7 cellular contexts compared by ENCODE assay signal in genomic region chr15:20785151-20785936, GRCh38.
DNase-seq lines count a peak whose midpoint lies in the region; ATAC-seq and TF ChIP-seq lines count a peak whose summit lies in the region.
"Not testable (repeated sequence)": the region's sequence is repeated elsewhere in the genome, so short reads cannot be mapped to it uniquely, and the experiment has no call there.

No MANE protein-coding gene starts in this region.

- H3K4me3 Mint-ChIP-seq in activated CD4-positive, alpha-beta T cell treated with anti-CD3 and anti-CD28 coated beads, Interleukin-2, amount 10 ng/mL, durations not matched to agents 24 days and 14 days = not testable (repeated sequence)

- WGBS in prostate gland = no CpG with 5 or more reads among the region's 42 CpGs

- CTCF ChIA-PET in RWPE1 (lab: Yijun Ruan, JAX) = interaction anchor here (1.1 kb wide), 1 partner anchor 499 kb away, joined by 3 read pairs; no protein-coding TSS in a partner anchor

- not testable (repeated sequence) for H3K36me3 Mint-ChIP-seq in activated CD4-positive, alpha-beta T cell treated with anti-CD3 and anti-CD28 coated beads, Interleukin-2, amount 10 ng/mL, durations not matched to agents 24 days and 14 days (ENCODE audit: low read depth)

- TF ChIP-seq CTCF in 22Rv1 (IDR thresholded peaks at IDR 0.05) (peak; percentile 35), LNCaP clone FGC (IDR thresholded peaks at IDR 0.05; ENCODE audit: control insufficient read depth, extremely low read depth, insufficient read depth) (peak; percentile 46), RWPE1 (conservative IDR thresholded peaks at IDR 0.05; ENCODE audit: low read depth) (peak; percentile 26)
- TF ChIP-seq CTCF in prostate gland (IDR thresholded peaks at IDR 0.05) = not testable (repeated sequence)

- intact Hi-C loops in activated CD4-positive, alpha-beta T cell treated with anti-CD3 and anti-CD28 coated beads, Interleukin-2, amount 10 ng/mL, durations not matched to agents 24 days and 14 days (cut with micrococcal nuclease); cardiac septum (cut with DNase I); prostate gland (cut with DNase I): not testable (repeated sequence)

- H3K27me3 ChIP-seq in prostate gland (replicated peaks; ENCODE audit: insufficient read depth) = not testable (repeated sequence)

- not testable (repeated sequence) for DNase-seq in LNCaP clone FGC (ENCODE audit: low read depth); RWPE1 (ENCODE audit: low spot score); left lobe of liver (ENCODE audit: low spot score)
- DNase-seq in activated CD4-positive, alpha-beta T cell treated with anti-CD3 and anti-CD28 coated beads, Interleukin-2, amount 10 ng/mL, durations not matched to agents 24 days and 14 days = peak; percentile 18
- DNase-seq in cardiac septum (ENCODE audit: low spot score) = peak; percentile 44
- peak; percentile 3 for DNase-seq in prostate gland (ENCODE audit: low spot score)

- not testable (repeated sequence) for H3K27ac Mint-ChIP-seq in activated CD4-positive, alpha-beta T cell treated with anti-CD3 and anti-CD28 coated beads, Interleukin-2, amount 10 ng/mL, durations not matched to agents 24 days and 14 days

- H3K4me3 ChIP-seq in LNCaP clone FGC (ENCODE audit: low read depth, low read length); prostate gland: not testable (repeated sequence)

- not testable (repeated sequence) for TF ChIP-seq POLR2A in prostate gland (IDR thresholded peaks at IDR 0.05)

- not testable (repeated sequence) for H3K9me3 Mint-ChIP-seq in activated CD4-positive, alpha-beta T cell treated with anti-CD3 and anti-CD28 coated beads, Interleukin-2, amount 10 ng/mL, durations not matched to agents 24 days and 14 days

- H3K4me1 ChIP-seq in prostate gland (replicated peaks) = not testable (repeated sequence)

- not testable (repeated sequence) for H3K27ac ChIP-seq in 22Rv1, RWPE1, prostate gland

- H3K9me3 ChIP-seq in prostate gland = not testable (repeated sequence)

- POLR2A ChIA-PET in RWPE1 (lab: Yijun Ruan, JAX; ENCODE audit: low non-redundant PET) = not testable (repeated sequence)

- not testable (repeated sequence) for H3K36me3 ChIP-seq in prostate gland

- not testable (repeated sequence) for H3K27me3 Mint-ChIP-seq in activated CD4-positive, alpha-beta T cell treated with anti-CD3 and anti-CD28 coated beads, Interleukin-2, amount 10 ng/mL, durations not matched to agents 24 days and 14 days

- ATAC-seq in left lobe of liver = peak; percentile 57

- H3K4me1 Mint-ChIP-seq in activated CD4-positive, alpha-beta T cell treated with anti-CD3 and anti-CD28 coated beads, Interleukin-2, amount 10 ng/mL, durations not matched to agents 24 days and 14 days = not testable (repeated sequence)
